ENCODE assay signal across 10 cellular contexts in genomic region chr17:77330602-77331081, GRCh38.
A peak's percentile ranks its signal among the peaks of the same experiment; 100 is the strongest.
DNase-seq lines count a peak whose midpoint lies in the region; ATAC-seq and TF ChIP-seq lines count a peak whose summit lies in the region.
"Had no signal": no experiment of that assay in that cellular context is flagged by ENCODE, and none has a peak within 500 bp of the region (broad histone marks: within the 10 kb centered on the region; RNA-seq: fewer than 3 reads in every experiment).

No MANE protein-coding gene starts in this region.

- H3F3A ChIP-seq in SK-N-SH (replicated peaks; ENCODE audit: insufficient read depth) (peaks cover 18% of the 10 kb centered on the region), GM23248 (ENCODE audit: insufficient read depth) (peaks cover 56% of the 10 kb centered on the region)

- H3K4me3 ChIP-seq in SK-N-SH (ENCODE audit: low read depth in 2 of 2, low read length in 1 of 2) (no peak overlapping the region), mucosa of descending colon (no peak overlapping the region), GM23248 (no peak overlapping the region)
- H3K4me3 ChIP-seq: coronary artery, GM12878 had no signal

- H3K9me2 ChIP-seq in SK-N-SH (no peaks in the 10 kb centered on the region), GM23248 (ENCODE audit: insufficient read depth) (no peaks in the 10 kb centered on the region)

- CTCF ChIA-PET in SK-N-SH (lab: Yijun Ruan, JAX), result interaction anchor here (0.6 to 8.3 kb wide), 42 partner anchors 9 to 694 kb away, joined by 3 to 205 read pairs (median 8); no protein-coding TSS in a partner anchor

- H3K79me2 ChIP-seq in SK-N-SH (ENCODE audit: insufficient read depth) (peaks cover 66% of the 10 kb centered on the region; the same call in 1 of the 2 replicates), GM23248 (ENCODE audit: insufficient read depth) (peaks cover 96% of the 10 kb centered on the region)

- TF ChIP-seq CTCF in SK-N-SH (IDR thresholded peaks at IDR 0.05) (no peak), VCaP (conservative IDR thresholded peaks at IDR 0.05) (no peak), mucosa of descending colon (IDR thresholded peaks at IDR 0.05) (no peak)

- H3K4me2 ChIP-seq in SK-N-SH (no peak overlapping the region), GM23248 (ENCODE audit: unreplicated experiment) (no peak overlapping the region)

- H2AFZ ChIP-seq in SK-N-SH (ENCODE audit: low read depth), result no peak overlapping the region
- H2AFZ ChIP-seq in GM23248, result no peak overlapping the region

- H3K27me3 ChIP-seq in SK-N-SH (ENCODE audit: insufficient read depth) (no peaks in the 10 kb centered on the region), GM23248 (replicated peaks; ENCODE audit: insufficient read depth) (no peaks in the 10 kb centered on the region)

- WGBS in SK-N-SH (ENCODE audit: low lambda C conversion rate), result 79% methylated on average over 9 of the region's 10 CpGs
- WGBS in GM23248 (ENCODE audit: low coverage in 1 of 2, low lambda C conversion rate in 2 of 2, missing lambda C conversion rate in 2 of 2), 2 experiments, result 80 to 84% methylated on average over 9 to 10 of the region's 10 CpGs

- H3K27ac ChIP-seq in SK-N-SH (ENCODE audit: low read depth in 2 of 2, low read length in 1 of 2) (no peak overlapping the region), VCaP (peak overlapping the region; percentile 50), GM23248 (no peak overlapping the region)
- H3K27ac ChIP-seq: coronary artery had no signal

- intact Hi-C loops in mucosa of descending colon (cut with DNase I, micrococcal nuclease), result loop anchor here (5.0 kb wide), 2 partner anchors 162 to 167 kb away; no protein-coding TSS in a partner anchor

- POLR2A ChIA-PET in SK-N-SH (lab: Yijun Ruan, JAX), result no interaction called here

- peaks cover 0 to 8% of the 10 kb centered on the region in 2 experiments for H3K36me3 ChIP-seq in SK-N-SH (replicated peaks in 1 of 2; ENCODE audit: control insufficient read depth in 1 of 2, insufficient read depth in 2 of 2, low read length in 1 of 2)
- H3K36me3 ChIP-seq in mucosa of descending colon (ENCODE audit: low read depth), result no peaks in the 10 kb centered on the region
- peaks cover 5% of the 10 kb centered on the region; the same call in 1 of the 2 replicates for H3K36me3 ChIP-seq in GM23248 (ENCODE audit: low read depth)

- H3K9ac ChIP-seq in SK-N-SH, result no peak overlapping the region
- no peak overlapping the region for H3K9ac ChIP-seq in GM23248

- TF ChIP-seq EP300 in SK-N-SH (IDR thresholded peaks at IDR 0.05; ENCODE audit: borderline replicate concordance in 1 of 2, low read depth in 1 of 2, low read length in 1 of 2), result no peak

- ATAC-seq in SK-N-SH treated with all-trans-retinoic acid at 6 μM for 48 hours, result no peak
- ATAC-seq in mucosa of descending colon, result no peak

- DNase-seq in SK-N-SH (no peak), AG08396 (ENCODE audit: low spot score) (peak; percentile 1), mucosa of descending colon (peak in 2 of 3 donors; percentile 27 to 52), GM23248 (no peak), NOMO-1 (lab: John Stamatoyannopoulos, UW; ENCODE audit: unreplicated experiment in 2 of 2) (no peak), NK-92 (lab: John Stamatoyannopoulos, UW; ENCODE audit: unreplicated experiment) (no peak)

- in situ Hi-C loops in GM23248 (cut with MboI), result no loop called here

- no peak for TF ChIP-seq RAD21 in SK-N-SH (IDR thresholded peaks at IDR 0.05; ENCODE audit: low read length)

- H3K4me1 ChIP-seq in SK-N-SH (ENCODE audit: control insufficient read depth in 1 of 2, insufficient read depth in 2 of 2, low read depth in 1 of 2, low read length in 1 of 2) (peaks cover 0 to 20% of the 10 kb centered on the region in 2 experiments; a peak in 1 of 4 replicates), mucosa of descending colon (ENCODE audit: low read depth) (peaks cover 45% of the 10 kb centered on the region), GM23248 (ENCODE audit: insufficient read depth) (peaks cover 37% of the 10 kb centered on the region)

- H3K9me3 ChIP-seq in SK-N-SH, result peaks cover 7% of the 10 kb centered on the region
- no peaks in the 10 kb centered on the region for H3K9me3 ChIP-seq in mucosa of descending colon
- H3K9me3 ChIP-seq in GM23248 (ENCODE audit: low read depth), result no peaks in the 10 kb centered on the region

- H4K20me1 ChIP-seq in SK-N-SH (ENCODE audit: insufficient read depth), result no peaks in the 10 kb centered on the region
- no peaks in the 10 kb centered on the region for H4K20me1 ChIP-seq in GM23248 (ENCODE audit: insufficient read depth)

TF ChIP-seq in SK-N-SH treated with all-trans-retinoic acid at 6 μM for 48 hours, 23 proteins besides CTCF, POLR2A, EP300 and RAD21:
- 0 out of 2 replicates have a peak, but pooled peaks have one; percentile 43 for TF ChIP-seq ZNF565 (CRISPR knock-in tag; conservative IDR thresholded peaks at IDR 0.05; ENCODE audit: low read depth)
- TF ChIP-seq BACH2 (CRISPR knock-in tag; IDR thresholded peaks at IDR 0.05; ENCODE audit: borderline replicate concordance), result no peak
- no peak for TF ChIP-seq TCF4 (CRISPR knock-in tag; IDR thresholded peaks at IDR 0.05; ENCODE audit: borderline replicate concordance)
- no peak for TF ChIP-seq ZNF8 (CRISPR knock-in tag; IDR thresholded peaks at IDR 0.05)

TF ChIP-seq in SK-N-SH, 30 proteins besides CTCF, POLR2A, EP300 and RAD21:
- TF ChIP-seq EZH2phosphoT487 (IDR thresholded peaks at IDR 0.05; ENCODE audit: borderline replicate concordance, low read depth), result no peak
- no peak for TF ChIP-seq MEF2A (IDR thresholded peaks at IDR 0.05; ENCODE audit: borderline replicate concordance, low read depth)
- no peak for TF ChIP-seq FOSL2 (IDR thresholded peaks at IDR 0.05; ENCODE audit: borderline replicate concordance, low read depth)

Comparison
In these comparisons a context has a peak if more than half of its experiments do, and no peak if none do; other contexts are left out.
1. DNase-seq: peak in AG08396 (single experiment) and mucosa of descending colon (2 of 3); none in SK-N-SH (single experiment), GM23248 (single experiment), NOMO-1 (0 of 2) and NK-92 (single experiment).